ENCODE assay signal across 8 cellular contexts in genomic region chr4:139015948-139016451, GRCh38. TPM values are rescaled to one million over a fixed set of nuclear protein-coding genes. Genes with fewer than 3 reads are reported as not detected.
DNase-seq lines count a peak whose midpoint lies in the region; ATAC-seq, FAIRE-seq and TF ChIP-seq lines count a peak whose summit lies in the region.

No MANE protein-coding gene starts in this region.

- H4K8ac ChIP-seq in IMR-90 (ENCODE audit: low read depth in 2 of 2, low read length in 2 of 2), result peak overlapping the region in 1 of 2 experiments; percentile 16; a peak in 3 of 4 replicates
- H4K8ac ChIP-seq in H1 (ENCODE audit: extremely low read depth, insufficient read depth, low read length), result peak overlapping the region; percentile 62

- in situ Hi-C loops in IMR-90 (cut with MboI; ENCODE audit: low sequenced_read_pairs), result no loop called here

- H3K23me2 ChIP-seq in H1 (ENCODE audit: low read depth, low read length), result peaks cover 4% of the 10 kb centered on the region; the same call in 1 of the 2 replicates

- peaks cover 19% of the 10 kb centered on the region for H3K36me3 Mint-ChIP-seq in activated CD4-positive, alpha-beta T cell treated with anti-CD3 and anti-CD28 coated beads for 36 hours (ENCODE audit: low read depth)

- H4K20me1 ChIP-seq in IMR-90 (ENCODE audit: insufficient read depth, low read length) (peaks cover 30% of the 10 kb centered on the region), H1 (replicated peaks in 1 of 2; ENCODE audit: control insufficient read depth in 1 of 2, insufficient read depth in 2 of 2, low read length in 2 of 2) (peaks cover 2 to 8% of the 10 kb centered on the region in 2 experiments)

- H3K9me3 ChIP-seq in ES-I3 (ENCODE audit: control insufficient read depth, insufficient read depth, low read length) (no peaks in the 10 kb centered on the region), IMR-90 (ENCODE audit: control insufficient read depth, insufficient read depth, low read length) (no peaks in the 10 kb centered on the region), H1 (ENCODE audit: insufficient read depth in 2 of 2, low read depth in 1 of 2, low read length in 1 of 2) (no peaks in the 10 kb centered on the region)

- H3K27ac ChIP-seq in IMR-90 (ENCODE audit: insufficient read depth, low read length) (peak overlapping the region; percentile 57), H1 (ENCODE audit: low read depth, low read length) (peak overlapping the region; percentile 89; the same call in 1 of the 2 replicates)

- H3K4ac ChIP-seq in IMR-90 (ENCODE audit: low read depth, low read length) (peak overlapping the region; percentile 63; the same call in 1 of the 2 replicates), H1 (replicated peaks; ENCODE audit: insufficient read length, low read depth, low read length) (peak overlapping the region; percentile 73)

- TF ChIP-seq POLR2A in IMR-90 (IDR thresholded peaks at IDR 0.05; ENCODE audit: low read depth, low read length) (no peak), H1 (IDR thresholded peaks at IDR 0.05; ENCODE audit: control extremely low read depth in 1 of 2, low read depth in 2 of 2, low read length in 2 of 2) (peak in 1 of 2 experiments; percentile 8; a peak in 1 of 3 replicates)

- dilution Hi-C loops in IMR-90 (cut with HindIII; ENCODE audit: low sequenced_read_pairs, unreplicated experiment), result no loop called here

- H2BK20ac ChIP-seq in IMR-90 (ENCODE audit: low read depth, low read length), result no peak overlapping the region
- H2BK20ac ChIP-seq in H1 (ENCODE audit: low read length), result no peak overlapping the region

- CTCF ChIA-PET in IMR-90 (lab: Yijun Ruan, JAX), result no interaction called here
- CTCF ChIA-PET in activated CD4-positive, alpha-beta T cell treated with anti-CD3 and anti-CD28 coated beads for 36 hours (lab: Charles Lee), result interaction anchor here (0.7 to 3.9 kb wide), 5 partner anchors 13 to 250 kb away, joined by 3 to 31 read pairs (median 3); no protein-coding TSS in a partner anchor
- CTCF ChIA-PET in H1 (lab: Charles Lee; ENCODE audit: partially characterized antibody), result interaction anchor here (0.6 to 3.4 kb wide), 3 partner anchors 14 to 1989 kb away, joined by 3 to 15 read pairs (median 3); no protein-coding TSS in a partner anchor

- POLR2A ChIA-PET in IMR-90 (lab: Charles Lee; ENCODE audit: unreplicated experiment) (interaction anchor here (0.5 kb wide), 1 partner anchor 178 kb away, joined by 3 read pairs; no protein-coding TSS in a partner anchor), H1 (lab: Charles Lee; ENCODE audit: partially characterized antibody) (interaction anchor here (0.5 to 5.4 kb wide), 13 partner anchors 8 to 878 kb away, joined by 3 to 39 read pairs (median 4); no protein-coding TSS in a partner anchor)
- POLR2A ChIA-PET in activated CD4-positive, alpha-beta T cell treated with anti-CD3 and anti-CD28 coated beads for 36 hours (lab: Charles Lee), result interaction anchor here (1.0 to 1.1 kb wide), 2 partner anchors 67 to 284 kb away, joined by 3 to 4 read pairs; no protein-coding TSS in a partner anchor

- FAIRE-seq in H1 (lab: Jason Lieb, UNC), result no peak

- peak overlapping the region; percentile 99 for H3K9ac ChIP-seq in ES-I3 (ENCODE audit: low read depth, low read length)
- H3K9ac ChIP-seq in IMR-90 (ENCODE audit: low read depth, low read length), result peak overlapping the region; percentile 97
- peak overlapping the region; percentile 77 to 98 (median 85) for H3K9ac ChIP-seq in H1 (replicated peaks in 1 of 4; ENCODE audit: extremely low read depth in 1 of 4, low read depth in 3 of 4, low read length in 3 of 4)

- no peaks in the 10 kb centered on the region for H3K9me3 Mint-ChIP-seq in activated CD4-positive, alpha-beta T cell treated with anti-CD3 and anti-CD28 coated beads for 36 hours (ENCODE audit: low read depth)
- H3K9me3 Mint-ChIP-seq in stimulated activated naive CD8-positive, alpha-beta T cell treated with anti-CD3 and anti-CD28 coated beads, Interleukin-15, amount 100 ng/mL, for 72 hours, result no peaks in the 10 kb centered on the region

- TF ChIP-seq CTCF in IMR-90 (conservative IDR thresholded peaks at IDR 0.05; ENCODE audit: low read depth, low read length) (no peak), H1 (IDR thresholded peaks at IDR 0.05; ENCODE audit: control extremely low read depth in 1 of 3, insufficient read depth in 1 of 3, low read depth in 1 of 3, low read length in 3 of 3) (no peak)

- peak overlapping the region; percentile 22; the same call in 1 of the 2 replicates for H2AK5ac ChIP-seq in IMR-90 (ENCODE audit: low read depth, low read length)
- H2AK5ac ChIP-seq in H1 (ENCODE audit: low read depth, low read length), result no peak overlapping the region

- H3K27me3 ChIP-seq in IMR-90 (ENCODE audit: control insufficient read depth, insufficient read depth, low read length) (no peaks in the 10 kb centered on the region), H1 (replicated peaks in 1 of 4; ENCODE audit: control insufficient read depth in 3 of 4, extremely low read depth in 1 of 4, insufficient read depth in 3 of 4, low read length in 3 of 4) (no peaks in the 10 kb centered on the region)

- TF ChIP-seq EP300 in H1 (IDR thresholded peaks at IDR 0.05; ENCODE audit: borderline replicate concordance in 1 of 2, low read depth in 2 of 2, low read length in 2 of 2), result no peak

- TF ChIP-seq RAD21 in IMR-90 (IDR thresholded peaks at IDR 0.05; ENCODE audit: low read length), result no peak
- TF ChIP-seq RAD21 in H1 (IDR thresholded peaks at IDR 0.05 in 1 of 2, conservative IDR thresholded peaks at IDR 0.05 in 1 of 2; ENCODE audit: low read depth in 2 of 2, low read length in 2 of 2), result no peak

- H2AK9ac ChIP-seq in IMR-90 (replicated peaks; ENCODE audit: low read depth, low read length, poor library complexity), result peak overlapping the region; percentile 87

- H2AFZ ChIP-seq in IMR-90 (replicated peaks; ENCODE audit: low read length, poor library complexity) (peak overlapping the region; percentile 88), H1 (ENCODE audit: low read length) (no peak overlapping the region)

- H3K4me3 ChIP-seq in IMR-90 (ENCODE audit: insufficient read depth, low read depth, low read length), result peak overlapping the region; percentile 85
- H3K4me3 ChIP-seq in H1 (ENCODE audit: extremely low read depth in 1 of 4, insufficient read depth in 2 of 4, low read depth in 3 of 4, low read length in 4 of 4), result peak overlapping the region; percentile 90 to 98 (median 92)

- H2BK15ac ChIP-seq in IMR-90 (ENCODE audit: low read depth, low read length), result no peak overlapping the region
- H2BK15ac ChIP-seq in H1 (ENCODE audit: low read length), result no peak overlapping the region

- peak overlapping the region; percentile 94 for H3K27ac Mint-ChIP-seq in activated CD4-positive, alpha-beta T cell treated with anti-CD3 and anti-CD28 coated beads for 36 hours
- peak overlapping the region; percentile 86 to 100 for H3K27ac Mint-ChIP-seq in stimulated activated naive CD8-positive, alpha-beta T cell treated with anti-CD3 and anti-CD28 coated beads, Interleukin-15, amount 100 ng/mL, for 72 hours

- intact Hi-C loops in IMR-90 (cut with micrococcal nuclease), result no loop called here
- intact Hi-C loops in activated CD4-positive, alpha-beta T cell treated with anti-CD3 and anti-CD28 coated beads for 36 hours (cut with DNase I, micrococcal nuclease), result loop anchor here (1.0 to 10.0 kb wide), 13 partner anchors 67 to 1509 kb away; partner anchors contain the start of genes NAA15 (in 2 of the 2), ELF2 (in 1 of the 2), ELMOD2 (in 1 of the 2) and MAML3 (in 1 of the 2)

- no peaks in the 10 kb centered on the region for H3K36me3 ChIP-seq in ES-I3 (ENCODE audit: insufficient read depth, low read length)
- no peaks in the 10 kb centered on the region for H3K36me3 ChIP-seq in IMR-90 (ENCODE audit: control insufficient read depth, insufficient read depth, low read length)
- H3K36me3 ChIP-seq in H1 (ENCODE audit: control insufficient read depth in 2 of 4, insufficient read depth in 4 of 4, low read length in 3 of 4), result no peaks in the 10 kb centered on the region; a peak in 1 of 8 replicates

- H3K56ac ChIP-seq in IMR-90 (ENCODE audit: extremely low read depth, insufficient read depth, low read length), result peak overlapping the region; percentile 71; the same call in 1 of the 2 replicates
- H3K56ac ChIP-seq in H1 (replicated peaks; ENCODE audit: insufficient read length, low read depth, low read length), result peak overlapping the region; percentile 64

- no peak overlapping the region for H2BK12ac ChIP-seq in H1 (ENCODE audit: low read depth, low read length)

- H3K4me1 ChIP-seq in ES-I3 (ENCODE audit: insufficient read depth, low read length), result peaks cover 32% of the 10 kb centered on the region
- H3K4me1 ChIP-seq in IMR-90 (ENCODE audit: control insufficient read depth, insufficient read depth, low read length), result peaks cover 24% of the 10 kb centered on the region
- H3K4me1 ChIP-seq in H1 (replicated peaks in 1 of 4; ENCODE audit: control insufficient read depth in 3 of 4, insufficient read depth in 4 of 4, low read length in 3 of 4), result peaks cover 17 to 26% (median 23%) of the 10 kb centered on the region in 4 experiments

- H3K4me2 ChIP-seq in IMR-90 (ENCODE audit: low read depth, low read length) (peak overlapping the region; percentile 100), H1 (ENCODE audit: insufficient read depth in 1 of 2, low read depth in 2 of 2, low read length in 2 of 2) (peak overlapping the region; percentile 75 to 94)

- 0% methylated on average over 12 of the region's 54 CpGs; no CpG with 5 or more reads in 1 of the 2 experiments for WGBS in IMR-90 (ENCODE audit: extremely low coverage in 2 of 2, insufficient read length in 1 of 2), 2 experiments
- WGBS in H1 (ENCODE audit: extremely low coverage in 1 of 2, insufficient coverage in 1 of 2, insufficient read length in 1 of 2, insufficient replicate concordance in 2 of 2, low coverage in 1 of 2, low lambda C conversion rate in 2 of 2, missing lambda C conversion rate in 1 of 2), 2 experiments, result 1% methylated on average over 36 of the region's 54 CpGs; no CpG with 5 or more reads in 1 of the 2 experiments

- peak; percentile 20 for DNase-seq in IMR-90
- DNase-seq in activated CD4-positive, alpha-beta T cell treated with anti-CD3 and anti-CD28 coated beads for 36 hours, result peak; percentile 67
- no peak for DNase-seq in H1 (ENCODE audit: low read depth in 1 of 2, low spot score in 2 of 2)
- peak; percentile 20 for DNase-seq in mucosa of gallbladder (ENCODE audit: low spot score)
- no peak for DNase-seq in stimulated activated naive CD8-positive, alpha-beta T cell treated with anti-CD3 and anti-CD28 coated beads, Interleukin-15, amount 100 ng/mL, for 72 hours

- BruUV-seq in IMR-90 (replicated peaks; lab: Mats Ljungman, UMichigan), result no TSS peak

- H3K27me3 Mint-ChIP-seq in activated CD4-positive, alpha-beta T cell treated with anti-CD3 and anti-CD28 coated beads for 36 hours, result no peaks in the 10 kb centered on the region
- H3K27me3 Mint-ChIP-seq in stimulated activated naive CD8-positive, alpha-beta T cell treated with anti-CD3 and anti-CD28 coated beads, Interleukin-15, amount 100 ng/mL, for 72 hours, result no peaks in the 10 kb centered on the region

- peak; percentile 37 for ATAC-seq in GM21390 (IDR thresholded peaks at IDR 0.05; ENCODE audit: unreplicated experiment)
- ATAC-seq in IMR-90 (ENCODE audit: low read depth), result peak; percentile 6
- no peak for ATAC-seq in activated CD4-positive, alpha-beta T cell treated with anti-CD3 and anti-CD28 coated beads for 36 hours
- no peak for ATAC-seq in stimulated activated naive CD8-positive, alpha-beta T cell treated with anti-CD3 and anti-CD28 coated beads, Interleukin-15, amount 100 ng/mL, for 72 hours
- no peak for ATAC-seq in GM18517 (IDR thresholded peaks at IDR 0.05; ENCODE audit: unreplicated experiment)

- H3K79me2 ChIP-seq in H1 (ENCODE audit: control insufficient read depth in 1 of 2, insufficient read depth in 2 of 2, low read length in 2 of 2), result peaks cover 4 to 42% of the 10 kb centered on the region in 2 experiments

- peak overlapping the region; percentile 90 for H3K4me3 Mint-ChIP-seq in activated CD4-positive, alpha-beta T cell treated with anti-CD3 and anti-CD28 coated beads for 36 hours
- H3K4me3 Mint-ChIP-seq in stimulated activated naive CD8-positive, alpha-beta T cell treated with anti-CD3 and anti-CD28 coated beads, Interleukin-15, amount 100 ng/mL, for 72 hours, result peak overlapping the region; percentile 80 to 86

- H3K4me1 Mint-ChIP-seq in activated CD4-positive, alpha-beta T cell treated with anti-CD3 and anti-CD28 coated beads for 36 hours, result peaks cover 42% of the 10 kb centered on the region
- H3K4me1 Mint-ChIP-seq in stimulated activated naive CD8-positive, alpha-beta T cell treated with anti-CD3 and anti-CD28 coated beads, Interleukin-15, amount 100 ng/mL, for 72 hours, result peaks cover 47% of the 10 kb centered on the region

- H4K91ac ChIP-seq in IMR-90 (ENCODE audit: insufficient read depth, low read depth, low read length) (peak overlapping the region; percentile 61; the same call in 1 of the 2 replicates), H1 (replicated peaks; ENCODE audit: insufficient read length, low read length) (no peak overlapping the region)

- H4K5ac ChIP-seq in IMR-90 (ENCODE audit: low read depth, low read length) (no peak overlapping the region), H1 (ENCODE audit: insufficient read length, low read depth, low read length) (peak overlapping the region; percentile 62)

- H3K18ac ChIP-seq in IMR-90 (ENCODE audit: low read depth, low read length) (peak overlapping the region; percentile 73; the same call in 1 of the 2 replicates), H1 (ENCODE audit: extremely low read depth, low read length) (peak overlapping the region; percentile 15)

- peak overlapping the region; percentile 82 for H3K14ac ChIP-seq in IMR-90 (replicated peaks; ENCODE audit: low read depth, low read length)
- no peak overlapping the region for H3K14ac ChIP-seq in H1 (ENCODE audit: insufficient read length)

- peaks cover 7% of the 10 kb centered on the region; the same call in 1 of the 2 replicates for H3K9me1 ChIP-seq in IMR-90 (ENCODE audit: insufficient read depth, low read length)

- H2BK5ac ChIP-seq in IMR-90 (ENCODE audit: low read depth, low read length, poor library complexity, severe bottlenecking), result peak overlapping the region; percentile 100
- H2BK5ac ChIP-seq in H1 (ENCODE audit: low read depth, low read length), result no peak overlapping the region

- H3K79me1 ChIP-seq in IMR-90 (ENCODE audit: low read depth in 1 of 2, low read length in 2 of 2) (peaks cover 4 to 33% of the 10 kb centered on the region in 2 experiments; a peak in 3 of 4 replicates), H1 (ENCODE audit: low read depth, low read length) (peaks cover 3% of the 10 kb centered on the region; the same call in 1 of the 2 replicates)

- H2BK120ac ChIP-seq in IMR-90 (ENCODE audit: low read depth, low read length) (peak overlapping the region; percentile 99), H1 (replicated peaks; ENCODE audit: low read depth, low read length) (no peak overlapping the region)

- H3K23ac ChIP-seq in IMR-90 (ENCODE audit: low read depth, low read length) (peak overlapping the region; percentile 75), H1 (ENCODE audit: insufficient read length) (no peak overlapping the region)

RNA-seq across cellular contexts. Expression of gene NOCT, which starts 0.4 kb away (rescaled TPM):
- total RNA-seq in IMR-90 (2012; rRNA removed) (30.8 and 41.4 TPM in 2 replicates), mucosa of gallbladder (3.8 TPM)
- polyA plus RNA-seq in IMR-90 (2012; rRNA removed) (5.5 and 6.6 TPM in 2 replicates), H1 (2011; rRNA removed) (10.4 and 11.4 TPM in 2 replicates)
- polyA plus RNA-seq in IMR-90 (2012; cell fraction: cytosol; rRNA removed), result 3.6 and 4.1 TPM in 2 replicates
- polyA plus RNA-seq in IMR-90 (2012; cell fraction: nucleus; rRNA removed; ENCODE audit: low replicate concordance), result 6.0 and 6.9 TPM in 2 replicates
- 10 to 100 TPM; 16.5 to 20.5 TPM for total RNA-seq in activated CD4-positive, alpha-beta T cell treated with anti-CD3 and anti-CD28 coated beads for 36 hours
- total RNA-seq in H1 (2021; fragmentation: NEBNext Ultra II Directional; extraction: Animal tissue kit (Norgen Biotek cat#: 25700)), result 44.3 and 45.5 TPM in 2 replicates
- 7.9 TPM for polyA plus RNA-seq in H1 (2011; cell fraction: cytosol; rRNA removed)
- 13.5 TPM for polyA plus RNA-seq in H1 (2011; cell fraction: nucleus; rRNA removed)
- polyA plus RNA-seq in H1 (2012, experiment 1 of 2), result 21.8 to 28.6 TPM (median 24.9 TPM) in 4 replicates
- polyA plus RNA-seq in H1 (2012, experiment 2 of 2), result 19.7 TPM
- 26.3 TPM for polyA plus RNA-seq in H1 (2013, experiment 1 of 2)
- polyA plus RNA-seq in H1 (2013, experiment 2 of 2), result 27.4 TPM
- polyA minus RNA-seq in H1 (2011; rRNA and poly(A)+ RNA removed), result 46.6 and 57.1 TPM in 2 replicates
- 32.1 TPM for polyA minus RNA-seq in H1 (2011; cell fraction: cytosol; rRNA and poly(A)+ RNA removed)
- 32.6 TPM for polyA minus RNA-seq in H1 (2011; cell fraction: nucleus; rRNA and poly(A)+ RNA removed)

Comparison
In these comparisons a context has a peak if more than half of its experiments do, and no peak if none do; other contexts are left out.
1. ATAC-seq: peak in GM21390 (single experiment) and IMR-90 (single experiment); none in activated CD4-positive, alpha-beta T cell treated with anti-CD3 and anti-CD28 coated beads for 36 hours (single experiment), stimulated activated naive CD8-positive, alpha-beta T cell treated with anti-CD3 and anti-CD28 coated beads, Interleukin-15, amount 100 ng/mL, for 72 hours (single experiment) and GM18517 (single experiment).
2. DNase-seq: peak in IMR-90 (single experiment), activated CD4-positive, alpha-beta T cell treated with anti-CD3 and anti-CD28 coated beads for 36 hours (single experiment) and mucosa of gallbladder (single experiment); none in H1 (0 of 2) and stimulated activated naive CD8-positive, alpha-beta T cell treated with anti-CD3 and anti-CD28 coated beads, Interleukin-15, amount 100 ng/mL, for 72 hours (0 of 2).
3. Peak in every context shown above with its lines, with median percentiles within 50 percentile points of each other: H3K9ac ChIP-seq.